ENCODE assay signal across 13 cellular contexts in the genomic region with DNA sequence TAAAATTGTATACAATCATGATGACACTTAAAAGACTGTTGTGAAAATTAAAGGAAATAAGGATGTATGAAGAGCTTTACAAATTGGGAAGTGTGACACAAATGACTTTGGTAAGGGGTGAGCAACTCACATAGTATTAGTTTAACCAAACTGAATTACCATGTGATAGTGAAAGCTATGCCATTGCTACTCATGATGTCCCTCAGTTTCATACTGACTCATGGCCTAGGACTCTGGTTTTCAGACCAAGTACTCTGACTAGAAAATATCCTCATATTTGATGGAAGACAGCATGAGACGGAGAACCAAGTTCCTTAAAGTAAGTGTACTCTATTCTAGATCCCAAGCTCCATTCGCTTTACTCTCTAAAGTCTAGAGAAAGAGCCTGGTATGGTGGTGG.
DNase-seq lines count a peak whose midpoint lies in the region; ATAC-seq and TF ChIP-seq lines count a peak whose summit lies in the region.
"Had no signal": no experiment of that assay in that cellular context is flagged by ENCODE, and none has a peak within 500 bp of the region (broad histone marks: within the 10 kb centered on the region; RNA-seq: fewer than 3 reads in every experiment).

No MANE protein-coding gene starts in this region.

- no peaks in the 10 kb centered on the region for H3K27me3 ChIP-seq in skeletal muscle tissue (ENCODE audit: control insufficient read depth in 3 of 3, insufficient read depth in 3 of 3, low read length in 3 of 3)

- TF ChIP-seq CTCF in fibroblast of pulmonary artery (IDR thresholded peaks at IDR 0.05; ENCODE audit: low read length, missing control alignments), result no peak

- peaks cover 0 to 2% (median 0%) of the 10 kb centered on the region in 3 donors for H3K36me3 ChIP-seq in skeletal muscle tissue (ENCODE audit: control insufficient read depth in 3 of 3, insufficient read depth in 3 of 3, low read length in 3 of 3)

- DNase-seq in fibroblast of pulmonary artery (ENCODE audit: low read depth), result peak; percentile 13
- no peak for DNase-seq in NCI-H446 (lab: John Stamatoyannopoulos, UW)
- no peak for DNase-seq in effector CD8-positive, alpha-beta T cell (lab: John Stamatoyannopoulos, UW)
- DNase-seq in NOMO-1 treated with DMSO at 0.1 percent for 48 hours (lab: John Stamatoyannopoulos, UW; ENCODE audit: unreplicated experiment), result no peak
- DNase-seq: effector memory CD8-positive, alpha-beta T cell; NCI-H2107 had no signal

- peak; percentile 51 for ATAC-seq in GM18498 (IDR thresholded peaks at IDR 0.05; ENCODE audit: unreplicated experiment)
- peak; percentile 56 for ATAC-seq in HG03196 (IDR thresholded peaks at IDR 0.05; ENCODE audit: unreplicated experiment)
- ATAC-seq: effector memory CD8-positive, alpha-beta T cell; HCT116; SK-N-SH treated with all-trans-retinoic acid at 6 μM for 48 hours had no signal

- no peak overlapping the region for H3K9ac ChIP-seq in skeletal muscle tissue (ENCODE audit: low read depth in 1 of 3, low read length in 3 of 3)
- H3K9ac ChIP-seq: KMS-11, parathyroid adenoma had no signal

- no peaks in the 10 kb centered on the region for H3K9me3 ChIP-seq in skeletal muscle tissue (ENCODE audit: control insufficient read depth in 3 of 3, low read length in 3 of 3)

- peaks cover 16 to 27% (median 23%) of the 10 kb centered on the region in 3 donors for H3K4me1 ChIP-seq in skeletal muscle tissue (ENCODE audit: control insufficient read depth in 3 of 3, insufficient read depth in 3 of 3, low read length in 3 of 3)
- H3K4me1 ChIP-seq: parathyroid adenoma had no signal

- no peak overlapping the region for H3K4me3 ChIP-seq in fibroblast of pulmonary artery (replicated peaks; ENCODE audit: low read depth, low read length)
- H3K4me3 ChIP-seq in skeletal muscle tissue (ENCODE audit: low read length in 3 of 3), result peak overlapping the region in 1 of 3 donors; percentile 37

- peak overlapping the region; percentile 52 for H3K27ac ChIP-seq in skeletal muscle tissue (ENCODE audit: low read depth, low read length)
- H3K27ac ChIP-seq: KMS-11, parathyroid adenoma had no signal
